Comparison of ENCODE assay signal across 10 cellular contexts in genomic region chr12:26630546-26631027, GRCh38.
DNase-seq lines count a peak whose midpoint lies in the region; ATAC-seq and TF ChIP-seq lines count a peak whose summit lies in the region.
"Had no signal": no experiment of that assay in that cellular context is flagged by ENCODE, and none has a peak within 500 bp of the region (broad histone marks: within the 10 kb centered on the region; RNA-seq: fewer than 3 reads in every experiment).

No MANE protein-coding gene starts in this region.

- H3K27ac ChIP-seq in right atrium auricular region: no peak overlapping the region
- H3K27ac ChIP-seq in transverse colon: peak overlapping the region in 3 of 4 donors; percentile 38 to 59 (median 52)
- H3K27ac ChIP-seq in ascending aorta: no peak overlapping the region

- intact Hi-C loops in left cardiac atrium (cut with DNase I): no loop called here
- intact Hi-C loops in transverse colon (cut with DNase I; ENCODE audit: low total_unique reads): no loop called here
- intact Hi-C loops in ascending aorta (cut with DNase I): loop anchor here (2.0 to 10.0 kb wide), 3 partner anchors 72 to 254 kb away; no protein-coding TSS in a partner anchor

- no peak for TF ChIP-seq EP300 in transverse colon (IDR thresholded peaks at IDR 0.05; ENCODE audit: low read depth)

- DNase-seq in left cardiac atrium: peak; percentile 21
- no peak for DNase-seq in right atrium auricular region (ENCODE audit: low spot score)
- DNase-seq in choroid plexus epithelial cell (ENCODE audit: low read depth): peak; percentile 84
- peak; percentile 36 for DNase-seq in midbrain (lab: John Stamatoyannopoulos, UW)
- DNase-seq in transverse colon: no peak
- no peak for DNase-seq in ascending aorta (ENCODE audit: low spot score in 2 of 2)
- DNase-seq in activated naive CD4-positive, alpha-beta T cell treated with Interleukin-2 at 50 U/mL for 16 hours: no peak
- DNase-seq in activated effector memory CD4-positive, alpha-beta T cell treated with Interleukin-2 at 50 U/mL for 16 hours: no peak
- DNase-seq: activated CD8-positive, alpha-beta T cell treated with anti-CD3 and anti-CD28 coated beads, Interleukin-2, amount 10 ng/mL, durations not matched to agents 7 days and 5 days; NCI-H1048 had no signal

- H3K4me3 ChIP-seq in right atrium auricular region (no peak overlapping the region), choroid plexus epithelial cell (ENCODE audit: low read depth, low read length) (peak overlapping the region; percentile 25), transverse colon (no peak overlapping the region), ascending aorta (peak overlapping the region in 1 of 2 donors; percentile 2)

- H3K27me3 ChIP-seq in right atrium auricular region (no peaks in the 10 kb centered on the region), transverse colon (no peaks in the 10 kb centered on the region), ascending aorta (no peaks in the 10 kb centered on the region)

- no peak for TF ChIP-seq POLR2A in transverse colon (IDR thresholded peaks at IDR 0.05)

- H3K9me3 ChIP-seq in right atrium auricular region (no peaks in the 10 kb centered on the region), transverse colon (no peaks in the 10 kb centered on the region), ascending aorta (no peaks in the 10 kb centered on the region)

- no peak for TF ChIP-seq CTCF in right atrium auricular region (IDR thresholded peaks at IDR 0.05)
- TF ChIP-seq CTCF in choroid plexus epithelial cell (conservative IDR thresholded peaks at IDR 0.05; ENCODE audit: low read depth, low read length): peak; percentile 27
- TF ChIP-seq CTCF in transverse colon (IDR thresholded peaks at IDR 0.05): no peak
- no peak for TF ChIP-seq CTCF in ascending aorta (IDR thresholded peaks at IDR 0.05)

- H3K36me3 ChIP-seq in right atrium auricular region: peaks cover 6% of the 10 kb centered on the region
- H3K36me3 ChIP-seq in transverse colon: peaks cover 0 to 13% (median 2%) of the 10 kb centered on the region in 4 donors
- H3K36me3 ChIP-seq in ascending aorta: peaks cover 11 to 15% of the 10 kb centered on the region in 2 donors

- in situ Hi-C loops in transverse colon (cut with MboI; ENCODE audit: low pct_ligation_motif_present in 1 of 4, low pct_unique_long_range_greater_than_20kb in 1 of 4, low sequenced_read_pairs in 3 of 4): loop anchor here in 2 of 4 donors (25.0 kb wide), 3 partner anchors 518 to 1193 kb away; no protein-coding TSS in a partner anchor

- WGBS in transverse colon (ENCODE audit: low coverage in 1 of 2), 2 donors: 57 to 74% methylated on average over 7 to 10 of the region's 10 CpGs

- peak; percentile 41 to 91 for ATAC-seq in left cardiac atrium
- ATAC-seq: activated CD8-positive, alpha-beta T cell treated with anti-CD3 and anti-CD28 coated beads, Interleukin-2, amount 10 ng/mL, durations not matched to agents 7 days and 5 days had no signal

- peaks cover 0 to 13% of the 10 kb centered on the region in 2 donors for H3K4me1 ChIP-seq in right atrium auricular region
- H3K4me1 ChIP-seq in transverse colon: peaks cover 0 to 4% (median 0%) of the 10 kb centered on the region in 4 donors
- H3K4me1 ChIP-seq in ascending aorta: no peaks in the 10 kb centered on the region

Comparison
In these comparisons a context has a peak if more than half of its experiments do, and no peak if none do; other contexts are left out.
1. DNase-seq: peak in left cardiac atrium (single experiment), choroid plexus epithelial cell (single experiment) and midbrain (single experiment); none in right atrium auricular region (single experiment), transverse colon (single experiment), ascending aorta (0 of 2), activated naive CD4-positive, alpha-beta T cell treated with Interleukin-2 at 50 U/mL for 16 hours (single experiment) and activated effector memory CD4-positive, alpha-beta T cell treated with Interleukin-2 at 50 U/mL for 16 hours (single experiment).
2. H3K27ac ChIP-seq: peak in transverse colon (3 of 4); none in right atrium auricular region (0 of 2) and ascending aorta (0 of 2).